In genomic region chr1:46577671-46578070, GRCh38 we compare ENCODE assay signal across 18 cellular contexts. TPM values are rescaled to one million over a fixed set of nuclear protein-coding genes. Genes with fewer than 3 reads are reported as not detected.
A peak's percentile ranks its signal among the peaks of the same experiment; 100 is the strongest.
DNase-seq lines count a peak whose midpoint lies in the region; ATAC-seq lines count a peak whose summit lies in the region.
"Had no signal": no experiment of that assay in that cellular context is flagged by ENCODE, and none has a peak within 500 bp of the region (broad histone marks: within the 10 kb centered on the region; RNA-seq: fewer than 3 reads in every experiment).

No MANE protein-coding gene starts in this region.

- peaks cover 49% of the 10 kb centered on the region for H3K4me1 Mint-ChIP-seq in activated CD8-positive, alpha-beta memory T cell treated with anti-CD3 and anti-CD28 coated beads, Interleukin-2, amount 10 ng/mL, durations not matched to agents 7 days and 5 days
- H3K4me1 Mint-ChIP-seq in activated T-helper 2 cell treated with anti-CD3 and anti-CD28 coated beads, Interferon-gamma antibody, Interleukin-2, Interleukin-4, amounts not matched to agents 10 μg/mL and 5 μg/mL and 100 μg/mL, durations not matched to agents 14 hours and 24 hours and 36 hours (ENCODE audit: low read depth), result peaks cover 33% of the 10 kb centered on the region

- peak; percentile 14 for ATAC-seq in activated CD8-positive, alpha-beta memory T cell treated with anti-CD3 and anti-CD28 coated beads, Interleukin-2, amount 10 ng/mL, durations not matched to agents 7 days and 5 days
- ATAC-seq in HG03095 (IDR thresholded peaks at IDR 0.05; ENCODE audit: unreplicated experiment) (no peak), HG03342 (IDR thresholded peaks at IDR 0.05; ENCODE audit: unreplicated experiment) (no peak)
- ATAC-seq: Panc1, SK-N-SH treated with all-trans-retinoic acid at 6 μM for 48 hours had no signal

- peak; percentile 54 for DNase-seq in activated CD8-positive, alpha-beta memory T cell treated with anti-CD3 and anti-CD28 coated beads, Interleukin-2, amount 10 ng/mL, durations not matched to agents 7 days and 5 days
- no peak for DNase-seq in activated CD8-positive, alpha-beta memory T cell treated with anti-CD3 and anti-CD28 coated beads for 24 hours
- peak; percentile 10 for DNase-seq in NCI-H82 treated with DMSO at 0.1 percent for 48 hours (lab: John Stamatoyannopoulos, UW; ENCODE audit: unreplicated experiment)
- DNase-seq in activated T-helper 2 cell treated with anti-CD3 and anti-CD28 coated beads, Interferon-gamma antibody, Interleukin-2, Interleukin-4, amounts not matched to agents 10 μg/mL and 5 μg/mL and 100 μg/mL, durations not matched to agents 14 hours and 24 hours and 36 hours (ENCODE audit: low spot score), result no peak
- no peak for DNase-seq in cerebellum (ENCODE audit: low spot score)
- DNase-seq: EL, GF-D8, KG1, NCI-H1105, NCI-H187, NCI-H2227 treated with DMSO at 0.1 percent for 48 hours, NCI-H510A, NCI-H748 treated with DMSO at 0.1 percent for 48 hours had no signal

- H3K9me3 Mint-ChIP-seq in activated CD8-positive, alpha-beta memory T cell treated with anti-CD3 and anti-CD28 coated beads, Interleukin-2, amount 10 ng/mL, durations not matched to agents 7 days and 5 days (ENCODE audit: low read depth), result no peaks in the 10 kb centered on the region
- H3K9me3 Mint-ChIP-seq in activated T-helper 2 cell treated with anti-CD3 and anti-CD28 coated beads, Interferon-gamma antibody, Interleukin-2, Interleukin-4, amounts not matched to agents 10 μg/mL and 5 μg/mL and 100 μg/mL, durations not matched to agents 14 hours and 24 hours and 36 hours, result no peaks in the 10 kb centered on the region
- H3K9me3 Mint-ChIP-seq: GM23338 had no signal

- intact Hi-C loops in activated T-helper 2 cell treated with anti-CD3 and anti-CD28 coated beads, Interferon-gamma antibody, Interleukin-2, Interleukin-4, amounts not matched to agents 10 μg/mL and 5 μg/mL and 100 μg/mL, durations not matched to agents 14 hours and 24 hours and 36 hours (cut with micrococcal nuclease), result no loop called here

- peaks cover 48% of the 10 kb centered on the region for H3K36me3 Mint-ChIP-seq in activated CD8-positive, alpha-beta memory T cell treated with anti-CD3 and anti-CD28 coated beads, Interleukin-2, amount 10 ng/mL, durations not matched to agents 7 days and 5 days
- peaks cover 50% of the 10 kb centered on the region for H3K36me3 Mint-ChIP-seq in activated T-helper 2 cell treated with anti-CD3 and anti-CD28 coated beads, Interferon-gamma antibody, Interleukin-2, Interleukin-4, amounts not matched to agents 10 μg/mL and 5 μg/mL and 100 μg/mL, durations not matched to agents 14 hours and 24 hours and 36 hours (ENCODE audit: low read depth)

- CTCF ChIA-PET in activated CD8-positive, alpha-beta memory T cell treated with anti-CD3 and anti-CD28 coated beads, Interleukin-2, amount 10 ng/mL, durations not matched to agents 7 days and 5 days (lab: Charles Lee), result interaction anchor here (1.5 to 1.9 kb wide), 2 partner anchors 45 to 100 kb away, joined by 4 to 6 read pairs; no protein-coding TSS in a partner anchor

- H3K27me3 Mint-ChIP-seq in activated CD8-positive, alpha-beta memory T cell treated with anti-CD3 and anti-CD28 coated beads, Interleukin-2, amount 10 ng/mL, durations not matched to agents 7 days and 5 days, result no peaks in the 10 kb centered on the region
- no peaks in the 10 kb centered on the region for H3K27me3 Mint-ChIP-seq in activated T-helper 2 cell treated with anti-CD3 and anti-CD28 coated beads, Interferon-gamma antibody, Interleukin-2, Interleukin-4, amounts not matched to agents 10 μg/mL and 5 μg/mL and 100 μg/mL, durations not matched to agents 14 hours and 24 hours and 36 hours (ENCODE audit: low read depth)

- no peak overlapping the region for H3K4me3 Mint-ChIP-seq in activated CD8-positive, alpha-beta memory T cell treated with anti-CD3 and anti-CD28 coated beads, Interleukin-2, amount 10 ng/mL, durations not matched to agents 7 days and 5 days
- no peak overlapping the region for H3K4me3 Mint-ChIP-seq in activated T-helper 2 cell treated with anti-CD3 and anti-CD28 coated beads, Interferon-gamma antibody, Interleukin-2, Interleukin-4, amounts not matched to agents 10 μg/mL and 5 μg/mL and 100 μg/mL, durations not matched to agents 14 hours and 24 hours and 36 hours (ENCODE audit: low read depth)
- H3K4me3 Mint-ChIP-seq: GM23338 had no signal

- peak overlapping the region; percentile 71 for H3K27ac Mint-ChIP-seq in activated CD8-positive, alpha-beta memory T cell treated with anti-CD3 and anti-CD28 coated beads, Interleukin-2, amount 10 ng/mL, durations not matched to agents 7 days and 5 days
- H3K27ac Mint-ChIP-seq in activated T-helper 2 cell treated with anti-CD3 and anti-CD28 coated beads, Interferon-gamma antibody, Interleukin-2, Interleukin-4, amounts not matched to agents 10 μg/mL and 5 μg/mL and 100 μg/mL, durations not matched to agents 14 hours and 24 hours and 36 hours, result peak overlapping the region; percentile 2
- H3K27ac Mint-ChIP-seq: GM23338 had no signal

RNA-seq across cellular contexts. Expression of gene KNCN, which starts 26.2 kb away (rescaled TPM):
- not detected for total RNA-seq in activated CD8-positive, alpha-beta memory T cell treated with anti-CD3 and anti-CD28 coated beads, Interleukin-2, amount 10 ng/mL, durations not matched to agents 7 days and 5 days
- not detected in 2 replicates for total RNA-seq in activated T-helper 2 cell treated with anti-CD3 and anti-CD28 coated beads, Interferon-gamma antibody, Interleukin-2, Interleukin-4, amounts not matched to agents 10 μg/mL and 5 μg/mL and 100 μg/mL, durations not matched to agents 14 hours and 24 hours and 36 hours
- not detected for total RNA-seq in cerebellum
- total RNA-seq: GM23338 had no signal

RNA-seq across cellular contexts. Expression of gene MKNK1, which starts 26.4 kb away (rescaled TPM):
- total RNA-seq in activated CD8-positive, alpha-beta memory T cell treated with anti-CD3 and anti-CD28 coated beads, Interleukin-2, amount 10 ng/mL, durations not matched to agents 7 days and 5 days, result 10 to 100 TPM; 70.6 to 78.6 TPM
- total RNA-seq in activated T-helper 2 cell treated with anti-CD3 and anti-CD28 coated beads, Interferon-gamma antibody, Interleukin-2, Interleukin-4, amounts not matched to agents 10 μg/mL and 5 μg/mL and 100 μg/mL, durations not matched to agents 14 hours and 24 hours and 36 hours, result 45.2 and 48.1 TPM in 2 replicates
- 23.3 TPM for total RNA-seq in cerebellum

RNA-seq across cellular contexts. Expression of gene MOB3C, which starts 38.9 kb away (rescaled TPM):
- total RNA-seq in activated CD8-positive, alpha-beta memory T cell treated with anti-CD3 and anti-CD28 coated beads, Interleukin-2, amount 10 ng/mL, durations not matched to agents 7 days and 5 days, result 10 to 100 TPM; 18.3 to 20.7 TPM
- 16.0 and 17.5 TPM in 2 replicates for total RNA-seq in activated T-helper 2 cell treated with anti-CD3 and anti-CD28 coated beads, Interferon-gamma antibody, Interleukin-2, Interleukin-4, amounts not matched to agents 10 μg/mL and 5 μg/mL and 100 μg/mL, durations not matched to agents 14 hours and 24 hours and 36 hours
- 5.2 TPM for total RNA-seq in cerebellum

Comparison
In these comparisons a context has a peak if more than half of its experiments do, and no peak if none do; other contexts are left out.
1. DNase-seq: peak in activated CD8-positive, alpha-beta memory T cell treated with anti-CD3 and anti-CD28 coated beads, Interleukin-2, amount 10 ng/mL, durations not matched to agents 7 days and 5 days (single experiment) and NCI-H82 treated with DMSO at 0.1 percent for 48 hours (single experiment); none in activated CD8-positive, alpha-beta memory T cell treated with anti-CD3 and anti-CD28 coated beads for 24 hours (single experiment), activated T-helper 2 cell treated with anti-CD3 and anti-CD28 coated beads, Interferon-gamma antibody, Interleukin-2, Interleukin-4, amounts not matched to agents 10 μg/mL and 5 μg/mL and 100 μg/mL, durations not matched to agents 14 hours and 24 hours and 36 hours (single experiment) and cerebellum (single experiment).